ENCODE assay signal across 20 cellular contexts in genomic region chr1:182847105-182847504, GRCh38.
"Had no signal": no experiment of that assay in that cellular context is flagged by ENCODE, and none has a peak within 500 bp of the region (broad histone marks: within the 10 kb centered on the region; RNA-seq: fewer than 3 reads in every experiment).

No MANE protein-coding gene starts in this region.

- H3K9me3 Mint-ChIP-seq: activated CD4-positive, alpha-beta memory T cell treated with anti-CD3 and anti-CD28 coated beads, Interleukin-2, amount 10 ng/mL, durations not matched to agents 7 days and 5 days; activated naive CD8-positive, alpha-beta T cell treated with anti-CD3 and anti-CD28 coated beads, Interleukin-2, amount 10 ng/mL, durations not matched to agents 7 days and 5 days; dendritic cell treated with granulocyte-macrophage colony-stimulating factor and Interleukin-4, amounts not matched to agents 40 ng/mL and 50 ng/mL, for 4 days; naive thymus-derived CD8-positive, alpha-beta T cell; T-cell; type B pancreatic cell had no signal

- H3K27me3 Mint-ChIP-seq: activated CD4-positive, alpha-beta memory T cell treated with anti-CD3 and anti-CD28 coated beads, Interleukin-2, amount 10 ng/mL, durations not matched to agents 7 days and 5 days; activated naive CD8-positive, alpha-beta T cell treated with anti-CD3 and anti-CD28 coated beads, Interleukin-2, amount 10 ng/mL, durations not matched to agents 7 days and 5 days; dendritic cell treated with granulocyte-macrophage colony-stimulating factor and Interleukin-4, amounts not matched to agents 40 ng/mL and 50 ng/mL, for 4 days; naive thymus-derived CD8-positive, alpha-beta T cell; T-cell; type B pancreatic cell had no signal

- DNase-seq: activated CD4-positive, alpha-beta memory T cell treated with anti-CD3 and anti-CD28 coated beads, Interleukin-2, amount 10 ng/mL, durations not matched to agents 7 days and 5 days; activated CD4-positive, CD25-positive, alpha-beta regulatory T cell treated with anti-CD3 and anti-CD28 coated beads, Interleukin-2, amount 50 U/mL, for 72 hours; activated CD8-positive, alpha-beta memory T cell treated with anti-CD3 and anti-CD28 coated beads, Interleukin-2, amount 50 U/mL, for 4 hours; activated naive CD8-positive, alpha-beta T cell treated with anti-CD3 and anti-CD28 coated beads, Interleukin-2, amount 10 ng/mL, durations not matched to agents 7 days and 5 days; anterior cingulate cortex; brain microvascular endothelial cell; cerebellar nuclear complex; effector memory CD4-positive, alpha-beta T cell; foreskin melanocyte; kidney glomerular epithelial cell; mesenchymal stem cell; naive thymus-derived CD8-positive, alpha-beta T cell; SK-N-SH; stimulated activated CD4-positive, alpha-beta T cell treated with anti-CD3 and anti-CD28 coated beads, Interleukin-2, amount 100 ng/mL, for 48 hours; stimulated activated naive CD4-positive, alpha-beta T cell treated with Interleukin-2 at 50 U/mL for 16 hours; T-cell had no signal

- H3K27ac Mint-ChIP-seq: type B pancreatic cell had no signal

- ATAC-seq: naive thymus-derived CD8-positive, alpha-beta T cell; T-cell had no signal

- H3K9ac ChIP-seq: SK-N-SH had no signal

- H3K27me3 ChIP-seq: brain microvascular endothelial cell, suprapubic skin had no signal

- H3K4me3 ChIP-seq: suprapubic skin had no signal

- H3K9me3 ChIP-seq: SK-N-SH, suprapubic skin had no signal

- H3K4me3 Mint-ChIP-seq: activated CD4-positive, alpha-beta memory T cell treated with anti-CD3 and anti-CD28 coated beads, Interleukin-2, amount 10 ng/mL, durations not matched to agents 7 days and 5 days; activated naive CD8-positive, alpha-beta T cell treated with anti-CD3 and anti-CD28 coated beads, Interleukin-2, amount 10 ng/mL, durations not matched to agents 7 days and 5 days; dendritic cell treated with granulocyte-macrophage colony-stimulating factor and Interleukin-4, amounts not matched to agents 40 ng/mL and 50 ng/mL, for 4 days; T-cell; type B pancreatic cell had no signal

- H3K27ac ChIP-seq: brain microvascular endothelial cell, epithelial cell of prostate, suprapubic skin had no signal
